2 cellular contexts compared by ENCODE assay signal in genomic region chr10:123530166-123530870, GRCh38.
TF ChIP-seq lines count a peak whose summit lies in the region.

No MANE protein-coding gene starts in this region.

TF ChIP-seq in GM23338, 12 proteins besides CTCF, POLR2A, EP300 and RAD21:
- TF ChIP-seq POLR2AphosphoS5 (IDR thresholded peaks at IDR 0.05; ENCODE audit: low read depth), result no peak
- no peak for TF ChIP-seq REST (IDR thresholded peaks at IDR 0.05; ENCODE audit: unreplicated experiment)
- TF ChIP-seq, protein P1, sequence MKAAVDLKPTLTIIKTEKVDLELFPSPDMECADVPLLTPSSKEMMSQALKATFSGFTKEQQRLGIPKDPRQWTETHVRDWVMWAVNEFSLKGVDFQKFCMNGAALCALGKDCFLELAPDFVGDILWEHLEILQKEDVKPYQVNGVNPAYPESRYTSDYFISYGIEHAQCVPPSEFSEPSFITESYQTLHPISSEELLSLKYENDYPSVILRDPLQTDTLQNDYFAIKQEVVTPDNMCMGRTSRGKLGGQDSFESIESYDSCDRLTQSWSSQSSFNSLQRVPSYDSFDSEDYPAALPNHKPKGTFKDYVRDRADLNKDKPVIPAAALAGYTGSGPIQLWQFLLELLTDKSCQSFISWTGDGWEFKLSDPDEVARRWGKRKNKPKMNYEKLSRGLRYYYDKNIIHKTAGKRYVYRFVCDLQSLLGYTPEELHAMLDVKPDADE (IDR thresholded peaks at IDR 0.05), result no peak
- no peak for TF ChIP-seq ZNF114 (CRISPR knock-in tag; IDR thresholded peaks at IDR 0.05)
- TF ChIP-seq ZNF331 (CRISPR knock-in tag; IDR thresholded peaks at IDR 0.05; ENCODE audit: low read depth), result no peak
- TF ChIP-seq, protein P2, sequence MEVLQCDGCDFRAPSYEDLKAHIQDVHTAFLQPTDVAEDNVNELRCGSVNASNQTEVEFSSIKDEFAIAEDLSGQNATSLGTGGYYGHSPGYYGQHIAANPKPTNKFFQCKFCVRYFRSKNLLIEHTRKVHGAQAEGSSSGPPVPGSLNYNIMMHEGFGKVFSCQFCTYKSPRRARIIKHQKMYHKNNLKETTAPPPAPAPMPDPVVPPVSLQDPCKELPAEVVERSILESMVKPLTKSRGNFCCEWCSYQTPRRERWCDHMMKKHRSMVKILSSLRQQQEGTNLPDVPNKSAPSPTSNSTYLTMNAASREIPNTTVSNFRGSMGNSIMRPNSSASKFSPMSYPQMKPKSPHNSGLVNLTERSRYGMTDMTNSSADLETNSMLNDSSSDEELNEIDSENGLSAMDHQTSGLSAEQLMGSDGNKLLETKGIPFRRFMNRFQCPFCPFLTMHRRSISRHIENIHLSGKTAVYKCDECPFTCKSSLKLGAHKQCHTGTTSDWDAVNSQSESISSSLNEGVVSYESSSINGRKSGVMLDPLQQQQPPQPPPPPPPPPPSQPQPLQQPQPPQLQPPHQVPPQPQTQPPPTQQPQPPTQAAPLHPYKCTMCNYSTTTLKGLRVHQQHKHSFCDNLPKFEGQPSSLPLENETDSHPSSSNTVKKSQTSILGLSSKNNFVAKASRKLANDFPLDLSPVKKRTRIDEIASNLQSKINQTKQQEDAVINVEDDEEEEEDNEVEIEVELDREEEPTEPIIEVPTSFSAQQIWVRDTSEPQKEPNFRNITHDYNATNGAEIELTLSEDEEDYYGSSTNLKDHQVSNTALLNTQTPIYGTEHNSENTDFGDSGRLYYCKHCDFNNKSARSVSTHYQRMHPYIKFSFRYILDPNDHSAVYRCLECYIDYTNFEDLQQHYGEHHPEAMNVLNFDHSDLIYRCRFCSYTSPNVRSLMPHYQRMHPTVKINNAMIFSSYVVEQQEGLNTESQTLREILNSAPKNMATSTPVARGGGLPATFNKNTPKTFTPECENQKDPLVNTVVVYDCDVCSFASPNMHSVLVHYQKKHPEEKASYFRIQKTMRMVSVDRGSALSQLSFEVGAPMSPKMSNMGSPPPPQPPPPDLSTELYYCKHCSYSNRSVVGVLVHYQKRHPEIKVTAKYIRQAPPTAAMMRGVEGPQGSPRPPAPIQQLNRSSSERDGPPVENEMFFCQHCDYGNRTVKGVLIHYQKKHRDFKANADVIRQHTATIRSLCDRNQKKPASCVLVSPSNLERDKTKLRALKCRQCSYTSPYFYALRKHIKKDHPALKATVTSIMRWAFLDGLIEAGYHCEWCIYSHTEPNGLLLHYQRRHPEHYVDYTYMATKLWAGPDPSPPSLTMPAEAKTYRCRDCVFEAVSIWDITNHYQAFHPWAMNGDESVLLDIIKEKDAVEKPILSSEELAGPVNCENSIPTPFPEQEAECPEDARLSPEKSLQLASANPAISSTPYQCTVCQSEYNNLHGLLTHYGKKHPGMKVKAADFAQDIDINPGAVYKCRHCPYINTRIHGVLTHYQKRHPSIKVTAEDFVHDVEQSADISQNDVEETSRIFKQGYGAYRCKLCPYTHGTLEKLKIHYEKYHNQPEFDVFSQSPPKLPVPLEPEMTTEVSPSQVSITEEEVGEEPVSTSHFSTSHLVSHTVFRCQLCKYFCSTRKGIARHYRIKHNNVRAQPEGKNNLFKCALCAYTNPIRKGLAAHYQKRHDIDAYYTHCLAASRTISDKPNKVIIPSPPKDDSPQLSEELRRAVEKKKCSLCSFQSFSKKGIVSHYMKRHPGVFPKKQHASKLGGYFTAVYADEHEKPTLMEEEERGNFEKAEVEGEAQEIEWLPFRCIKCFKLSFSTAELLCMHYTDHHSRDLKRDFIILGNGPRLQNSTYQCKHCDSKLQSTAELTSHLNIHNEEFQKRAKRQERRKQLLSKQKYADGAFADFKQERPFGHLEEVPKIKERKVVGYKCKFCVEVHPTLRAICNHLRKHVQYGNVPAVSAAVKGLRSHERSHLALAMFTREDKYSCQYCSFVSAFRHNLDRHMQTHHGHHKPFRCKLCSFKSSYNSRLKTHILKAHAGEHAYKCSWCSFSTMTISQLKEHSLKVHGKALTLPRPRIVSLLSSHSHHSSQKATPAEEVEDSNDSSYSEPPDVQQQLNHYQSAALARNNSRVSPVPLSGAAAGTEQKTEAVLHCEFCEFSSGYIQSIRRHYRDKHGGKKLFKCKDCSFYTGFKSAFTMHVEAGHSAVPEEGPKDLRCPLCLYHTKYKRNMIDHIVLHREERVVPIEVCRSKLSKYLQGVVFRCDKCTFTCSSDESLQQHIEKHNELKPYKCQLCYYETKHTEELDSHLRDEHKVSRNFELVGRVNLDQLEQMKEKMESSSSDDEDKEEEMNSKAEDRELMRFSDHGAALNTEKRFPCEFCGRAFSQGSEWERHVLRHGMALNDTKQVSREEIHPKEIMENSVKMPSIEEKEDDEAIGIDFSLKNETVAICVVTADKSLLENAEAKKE (CRISPR knock-in tag; IDR thresholded peaks at IDR 0.05), result no peak
- TF ChIP-seq STAT1 (IDR thresholded peaks at IDR 0.05; ENCODE audit: unreplicated experiment), result no peak
- TF ChIP-seq NANOG (IDR thresholded peaks at IDR 0.05; ENCODE audit: borderline replicate concordance), result no peak
- TF ChIP-seq CREB1 (CRISPR knock-in tag; IDR thresholded peaks at IDR 0.05; ENCODE audit: low read depth), result no peak
- no peak for TF ChIP-seq JUNB (IDR thresholded peaks at IDR 0.05; ENCODE audit: unreplicated experiment)
- no peak for TF ChIP-seq EZH2 (IDR thresholded peaks at IDR 0.05; ENCODE audit: low read depth, unreplicated experiment)
- TF ChIP-seq EZH2phosphoT487 (IDR thresholded peaks at IDR 0.05; ENCODE audit: unreplicated experiment), result no peak
TF ChIP-seq in GM23338: peak in this region for 0.

TF ChIP-seq in K562, 482 proteins besides CTCF, POLR2A, EP300 and RAD21:
- TF ChIP-seq MIER1 (IDR thresholded peaks at IDR 0.05; ENCODE audit: low read depth), result no peak
- no peak for TF ChIP-seq SMAD2 (IDR thresholded peaks at IDR 0.05; ENCODE audit: low read depth, low read length)
- TF ChIP-seq DMBX1 (CRISPR knock-in tag; IDR thresholded peaks at IDR 0.05; ENCODE audit: borderline replicate concordance), result no peak
- TF ChIP-seq HMG20B (CRISPR knock-in tag; IDR thresholded peaks at IDR 0.05), result no peak
- no peak for TF ChIP-seq SMARCA5 (IDR thresholded peaks at IDR 0.05)
- no peak for TF ChIP-seq ZNF639 (CRISPR knock-in tag; conservative IDR thresholded peaks at IDR 0.05 in 1 of 2, IDR thresholded peaks at IDR 0.05 in 1 of 2)
- no peak for TF ChIP-seq NFXL1 (CRISPR knock-in tag; IDR thresholded peaks at IDR 0.05)
- TF ChIP-seq ATF1 (CRISPR knock-in tag; IDR thresholded peaks at IDR 0.05), result no peak
- TF ChIP-seq ATF1 (tag; IDR thresholded peaks at IDR 0.05), result no peak
- no peak for TF ChIP-seq CGGBP1 (CRISPR knock-in tag; IDR thresholded peaks at IDR 0.05)
- no peak for TF ChIP-seq ZNF431 (CRISPR knock-in tag; IDR thresholded peaks at IDR 0.05)
- TF ChIP-seq ZNF444 (CRISPR knock-in tag; IDR thresholded peaks at IDR 0.05), result no peak
- no peak for TF ChIP-seq MECOM (CRISPR knock-in tag; IDR thresholded peaks at IDR 0.05)
- TF ChIP-seq, protein P3, sequence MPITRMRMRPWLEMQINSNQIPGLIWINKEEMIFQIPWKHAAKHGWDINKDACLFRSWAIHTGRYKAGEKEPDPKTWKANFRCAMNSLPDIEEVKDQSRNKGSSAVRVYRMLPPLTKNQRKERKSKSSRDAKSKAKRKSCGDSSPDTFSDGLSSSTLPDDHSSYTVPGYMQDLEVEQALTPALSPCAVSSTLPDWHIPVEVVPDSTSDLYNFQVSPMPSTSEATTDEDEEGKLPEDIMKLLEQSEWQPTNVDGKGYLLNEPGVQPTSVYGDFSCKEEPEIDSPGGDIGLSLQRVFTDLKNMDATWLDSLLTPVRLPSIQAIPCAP (CRISPR knock-in tag; IDR thresholded peaks at IDR 0.05; ENCODE audit: borderline replicate concordance), result no peak
- no peak for TF ChIP-seq CXXC5 (CRISPR knock-in tag; IDR thresholded peaks at IDR 0.05)
- no peak for TF ChIP-seq ZHX1 (conservative IDR thresholded peaks at IDR 0.05; ENCODE audit: low read length)
- TF ChIP-seq CHD2 (IDR thresholded peaks at IDR 0.05; ENCODE audit: low read depth, low read length), result no peak
- TF ChIP-seq CREBBP (IDR thresholded peaks at IDR 0.05; ENCODE audit: low read depth, low read length), result no peak
